Comparison of ENCODE assay signal across 8 cellular contexts in the genomic region with DNA sequence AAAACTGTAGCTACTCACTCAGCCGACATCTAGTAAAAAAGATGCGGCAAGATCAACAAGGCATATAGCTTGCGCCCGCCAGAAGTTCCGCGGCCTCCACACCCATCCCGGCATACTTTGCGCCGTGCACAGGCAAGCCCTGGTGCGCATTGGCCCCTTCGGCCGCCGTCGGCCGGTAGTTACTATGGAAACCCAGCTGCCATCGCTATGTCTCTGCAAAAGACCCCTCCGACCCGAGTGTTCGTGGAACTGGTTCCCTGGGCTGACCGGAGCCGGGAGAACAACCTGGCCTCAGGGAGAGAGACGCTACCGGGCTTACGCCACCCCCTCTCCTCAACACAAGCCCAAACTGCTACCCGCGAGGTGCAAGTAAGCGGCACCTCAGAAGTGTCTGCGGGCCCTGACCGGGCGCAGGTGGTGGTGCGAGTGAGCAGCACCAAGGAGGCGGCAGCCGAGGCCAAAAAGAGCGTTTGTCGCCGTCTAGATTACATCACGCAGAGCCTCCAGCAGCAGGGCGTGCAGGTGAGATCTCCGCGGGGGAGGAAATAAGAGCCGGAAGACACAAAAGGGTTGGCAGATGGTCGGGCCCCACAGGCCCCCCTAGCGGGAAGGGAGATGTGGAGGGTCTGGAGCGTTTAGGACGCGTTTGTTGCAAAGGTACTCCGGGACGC. TPM values are rescaled to one million over a fixed set of nuclear protein-coding genes. Genes with fewer than 3 reads are reported as not detected.
DNase-seq lines count a peak whose midpoint lies in the region; ATAC-seq, FAIRE-seq and TF ChIP-seq lines count a peak whose summit lies in the region.

A gene with protein sequence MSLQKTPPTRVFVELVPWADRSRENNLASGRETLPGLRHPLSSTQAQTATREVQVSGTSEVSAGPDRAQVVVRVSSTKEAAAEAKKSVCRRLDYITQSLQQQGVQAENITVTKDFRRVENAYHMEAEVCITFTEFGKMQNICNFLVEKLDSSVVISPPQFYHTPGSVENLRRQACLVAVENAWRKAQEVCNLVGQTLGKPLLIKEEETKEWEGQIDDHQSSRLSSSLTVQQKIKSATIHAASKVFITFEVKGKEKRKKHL (plus strand): TSS at position 182 of the 671 bp plus-strand sequence. CDS start 26 bp downstream, at position 208.

- H3K27ac Mint-ChIP-seq in GM23338 = peak within 1 kb of the TSS; percentile 97

- no peaks in the 10 kb centered on the region for H3F3A ChIP-seq in GM23338 (replicated peaks; ENCODE audit: low read depth)

- H4K91ac ChIP-seq in neuronal stem cell (ENCODE audit: low read depth, low read length, poor library complexity) = peak within 1 kb of the TSS; percentile 61

- no peaks in the 10 kb centered on the region for H3K9me2 ChIP-seq in GM23338 (ENCODE audit: insufficient read depth)

- H2AFZ ChIP-seq in GM23338 (peak within 1 kb of the TSS; percentile 98), neuronal stem cell (ENCODE audit: low read length) (peak within 1 kb of the TSS; percentile 98)

- H3K36me3 ChIP-seq in GM23338 (ENCODE audit: insufficient read depth) (no peaks in the 10 kb centered on the region), neuronal stem cell (replicated peaks in 1 of 2; ENCODE audit: control insufficient read depth in 2 of 2, insufficient read depth in 2 of 2, low read length in 2 of 2) (peaks cover 0 to 20% of the 10 kb centered on the region in 2 donors), subcutaneous abdominal adipose tissue (ENCODE audit: control insufficient read depth in 5 of 5, insufficient read depth in 5 of 5, low read length in 5 of 5) (peaks cover 0 to 4% (median 0%) of the 10 kb centered on the region in 5 donors)

- no peak within 1 kb of the TSS for H3K4ac ChIP-seq in neuronal stem cell (ENCODE audit: low read length)

- WGBS in neuronal stem cell (ENCODE audit: extremely low coverage in 2 of 2, insufficient read length in 2 of 2, insufficient replicate concordance in 1 of 2), 2 donors = no CpG with 5 or more reads among the region's 48 CpGs

- H3K4me3 ChIP-seq in GM23338 (peak within 1 kb of the TSS; percentile 63), neuronal stem cell (ENCODE audit: low read length in 2 of 2) (peak within 1 kb of the TSS; percentile 87 to 92), subcutaneous abdominal adipose tissue (ENCODE audit: low read depth in 1 of 5, low read length in 5 of 5) (peak within 1 kb of the TSS; percentile 98 to 100 (median 99))

- H3K9me3 ChIP-seq in neuronal stem cell (replicated peaks in 1 of 2; ENCODE audit: control insufficient read depth in 2 of 2, insufficient read depth in 1 of 2, low read depth in 1 of 2, low read length in 2 of 2) (no peaks in the 10 kb centered on the region), subcutaneous abdominal adipose tissue (ENCODE audit: control insufficient read depth in 5 of 5, low read length in 5 of 5) (no peaks in the 10 kb centered on the region)

- no peak for FAIRE-seq in frontal cortex (lab: Jason Lieb, UNC)

- H3K9ac ChIP-seq in neuronal stem cell (ENCODE audit: low read depth, low read length, poor library complexity) = peak within 1 kb of the TSS; percentile 83
- peak within 1 kb of the TSS; percentile 73 to 93 (median 81) for H3K9ac ChIP-seq in subcutaneous abdominal adipose tissue (ENCODE audit: low read length in 5 of 5)

- H3K27me3 ChIP-seq in GM23338 (ENCODE audit: insufficient read depth) (no peaks in the 10 kb centered on the region), neuronal stem cell (ENCODE audit: control insufficient read depth in 3 of 3, insufficient read depth in 3 of 3, low read depth in 1 of 3, low read length in 3 of 3) (no peaks in the 10 kb centered on the region), subcutaneous abdominal adipose tissue (ENCODE audit: control insufficient read depth in 5 of 5, insufficient read depth in 4 of 5, low read length in 5 of 5) (no peaks in the 10 kb centered on the region)

- peaks cover 5% of the 10 kb centered on the region; the same call in 1 of the 2 replicates for H3K4me1 ChIP-seq in GM23338 (ENCODE audit: insufficient read depth)
- peaks cover 0 to 2% of the 10 kb centered on the region in 2 donors for H3K4me1 ChIP-seq in neuronal stem cell (ENCODE audit: control insufficient read depth in 2 of 2, insufficient read depth in 1 of 2, low read depth in 1 of 2, low read length in 2 of 2)
- H3K4me1 ChIP-seq in subcutaneous abdominal adipose tissue (ENCODE audit: control insufficient read depth in 5 of 5, insufficient read depth in 5 of 5, low read length in 5 of 5) = peaks cover 0 to 10% (median 9%) of the 10 kb centered on the region in 5 donors

- H3K4me3 Mint-ChIP-seq in GM23338 = peak within 1 kb of the TSS; percentile 91

- TF ChIP-seq CTCF in GM23338 (conservative IDR thresholded peaks at IDR 0.05; ENCODE audit: low read depth in 2 of 2) = peak in 1 of 2 experiments; percentile 17; a peak in 2 of 4 replicates

- H3K14ac ChIP-seq in neuronal stem cell (ENCODE audit: low read length) = no peak within 1 kb of the TSS

- H3K27ac ChIP-seq in GM23338 (ENCODE audit: low read depth) = peak within 1 kb of the TSS; percentile 87
- H3K27ac ChIP-seq in neuronal stem cell (replicated peaks; ENCODE audit: low read length) = peak within 1 kb of the TSS; percentile 88
- H3K27ac ChIP-seq in subcutaneous abdominal adipose tissue (ENCODE audit: low read depth, low read length) = no peak within 1 kb of the TSS

- H3K9me3 Mint-ChIP-seq in GM23338 = no peaks in the 10 kb centered on the region

- H2BK120ac ChIP-seq in neuronal stem cell (ENCODE audit: low read depth, low read length) = no peak within 1 kb of the TSS

- peak within 1 kb of the TSS; percentile 62 for H3K23ac ChIP-seq in neuronal stem cell (ENCODE audit: low read depth, low read length, poor library complexity)

- H2BK12ac ChIP-seq in neuronal stem cell (ENCODE audit: low read length) = no peak within 1 kb of the TSS

- H2BK5ac ChIP-seq in neuronal stem cell (ENCODE audit: low read length) = no peak within 1 kb of the TSS

- no peak within 1 kb of the TSS for H4K8ac ChIP-seq in neuronal stem cell (ENCODE audit: low read depth, low read length)

- peaks cover 6% of the 10 kb centered on the region; the same call in 2 of the 3 replicates for H3K4me1 Mint-ChIP-seq in GM23338

- TF ChIP-seq POLR2A in Raji (IDR thresholded peaks at IDR 0.05; ENCODE audit: insufficient read depth, low read depth, low read length) = peak; percentile 79

- H2BK15ac ChIP-seq in neuronal stem cell (ENCODE audit: low read length) = peak within 1 kb of the TSS; percentile 88

- H3K18ac ChIP-seq in neuronal stem cell (ENCODE audit: low read length) = peak within 1 kb of the TSS; percentile 99

- H3K79me2 ChIP-seq in GM23338 (replicated peaks; ENCODE audit: insufficient read depth) = 0 out of 2 replicates have a peak, but pooled peaks cover 3% of the 10 kb centered on the region

- ATAC-seq in GM23338 = peak; percentile 94

- no peaks in the 10 kb centered on the region for H3K79me1 ChIP-seq in neuronal stem cell (ENCODE audit: low read depth, low read length)

- peaks cover 5% of the 10 kb centered on the region for H3K27me3 Mint-ChIP-seq in GM23338 (ENCODE audit: insufficient read depth, low read depth, poor library complexity)

- H3K4me2 ChIP-seq in GM23338 (peak within 1 kb of the TSS; percentile 75), neuronal stem cell (ENCODE audit: insufficient read depth, low read length, poor library complexity, severe bottlenecking) (peak within 1 kb of the TSS; percentile 54)

- DNase-seq in ELR (ENCODE audit: low read depth) = peak; percentile 86
- DNase-seq in GM23338 (ENCODE audit: low spot score) = peak; percentile 94
- DNase-seq in LHCN-M2 (ENCODE audit: low read depth) = peak; percentile 81
- peak; percentile 37 for DNase-seq in activated gamma-delta T cell (lab: John Stamatoyannopoulos, UW)
- peak; percentile 49 to 71 for DNase-seq in frontal cortex (ENCODE audit: low spot score in 2 of 2)
- DNase-seq in neuronal stem cell (ENCODE audit: low spot score) = peak; percentile 67

- no peaks in the 10 kb centered on the region for H4K20me1 ChIP-seq in GM23338 (replicated peaks; ENCODE audit: insufficient read depth)

- peaks cover 4% of the 10 kb centered on the region for H3K36me3 Mint-ChIP-seq in GM23338 (ENCODE audit: low read depth)

- no peak within 1 kb of the TSS for H2AK5ac ChIP-seq in neuronal stem cell (ENCODE audit: low read depth, low read length)

TF ChIP-seq in GM23338, 12 proteins besides CTCF, POLR2A, EP300 and RAD21:
- TF ChIP-seq NANOG (IDR thresholded peaks at IDR 0.05; ENCODE audit: borderline replicate concordance) (no peak), POLR2AphosphoS5 (IDR thresholded peaks at IDR 0.05; ENCODE audit: low read depth) (peak; percentile 70), CREB1 (CRISPR knock-in tag; IDR thresholded peaks at IDR 0.05; ENCODE audit: low read depth) (peak; percentile 87)

RNA-seq across cellular contexts. Expression of the gene that starts here (rescaled TPM):
- total RNA-seq in GM23338 (2014; rRNA removed; shearing (Covaris generic)) = 9.2 and 12.8 TPM in 2 replicates
- polyA plus RNA-seq in GM23338 (2016; fragmentation: Nextera tagmentation; extraction: Ambion mirVana) = 11.7 and 13.5 TPM in 2 replicates
- total RNA-seq in LHCN-M2 (2014; rRNA removed) (3.4 and 4.0 TPM in 2 replicates), frontal cortex (23.2 TPM)
- polyA plus RNA-seq in LHCN-M2 (2012) = 1.3 TPM
- 6.9 TPM for polyA plus RNA-seq in neuronal stem cell (2013, experiment 1 of 2)
- 6.7 TPM for polyA plus RNA-seq in neuronal stem cell (2013, experiment 2 of 2)

Comparison
In these comparisons a context has a peak if more than half of its experiments do, and no peak if none do; other contexts are left out.
1. DNase-seq: peak in every context shown above with its lines; median percentile 94 in GM23338; 86 in ELR; 81 in LHCN-M2; 67 in neuronal stem cell; 60 in frontal cortex; 37 in activated gamma-delta T cell.